Comparison of ENCODE assay signal across 10 cellular contexts in the genomic region with DNA sequence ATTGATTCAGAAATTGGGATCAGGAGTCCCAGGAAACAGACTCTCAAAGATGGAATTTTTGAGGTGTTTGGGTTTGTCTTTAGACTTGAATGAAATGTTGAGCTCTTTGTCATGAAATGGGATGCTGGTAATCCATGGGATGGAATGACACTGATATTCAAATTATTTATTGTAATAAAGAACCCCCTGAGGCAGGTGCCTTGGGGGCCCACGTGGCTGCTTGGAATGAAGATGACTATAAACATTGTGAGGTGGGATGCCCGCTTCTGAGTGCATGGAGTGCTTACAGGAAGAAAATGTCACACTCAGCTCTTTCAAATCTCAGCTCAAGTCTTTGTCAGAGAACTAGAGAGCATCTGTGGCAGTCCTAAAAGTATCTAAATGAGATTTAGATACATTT. TPM values are rescaled to one million over a fixed set of nuclear protein-coding genes. Genes with fewer than 3 reads are reported as not detected.
"Had no signal": no experiment of that assay in that cellular context is flagged by ENCODE, and none has a peak within 500 bp of the region (broad histone marks: within the 10 kb centered on the region; RNA-seq: fewer than 3 reads in every experiment).

No MANE protein-coding gene starts in this region.

- FAIRE-seq: HepG2, HTR-8/SVneo, K562 had no signal

- H3K9ac ChIP-seq: KMS-11 had no signal

- H3K4me2 ChIP-seq: KMS-11 had no signal

- H3K36me3 Mint-ChIP-seq: IgD-negative memory B cell had no signal

- H3K27ac Mint-ChIP-seq: IgD-negative memory B cell had no signal

- H3K4me3 ChIP-seq: K562 had no signal

- H3K27ac ChIP-seq: HL-60, KMS-11 had no signal

- DNase-seq: IMR-90, KBM-7, KG1 had no signal

- ATAC-seq: HepG2, K562 had no signal

- H3K4me3 Mint-ChIP-seq: IgD-negative memory B cell had no signal

RNA-seq across cellular contexts. Expression of gene C1QTNF2, which starts 9.6 kb away (rescaled TPM):
- total RNA-seq: HepG2, HT-29, K562 had no signal
- polyA plus RNA-seq: HepG2, IgD-negative memory B cell, K562 had no signal
